Comparison of ENCODE assay signal across 22 cellular contexts in genomic region chr12:9113296-9113986, GRCh38. TPM values are rescaled to one million over a fixed set of nuclear protein-coding genes. Genes with fewer than 3 reads are reported as not detected.
DNase-seq lines count a peak whose midpoint lies in the region; TF ChIP-seq lines count a peak whose summit lies in the region.
"Had no signal": no experiment of that assay in that cellular context is flagged by ENCODE, and none has a peak within 500 bp of the region (broad histone marks: within the 10 kb centered on the region; RNA-seq: fewer than 3 reads in every experiment).

No MANE protein-coding gene starts in this region.

- no peak overlapping the region for H2BK12ac ChIP-seq in trophoblast cell (ENCODE audit: low read length)

- no peak overlapping the region for H3K27ac Mint-ChIP-seq in nephron
- H3K27ac Mint-ChIP-seq: activated naive CD8-positive, alpha-beta T cell; activated T-helper 1 cell treated with anti-CD3 and anti-CD28 coated beads, Interleukin-12 subunit alpha, Interleukin-12 subunit beta, Interleukin-2, Interleukin-4 antibody, amounts not matched to agents 30 ng/mL and 10 ng/mL and 1 ng/mL, durations not matched to agents 14 hours and 24 hours and 36 hours; CD4-positive, CD25-positive, alpha-beta regulatory T cell; GM23338; memory B cell; stimulated activated memory B cell treated with anti-CD40 and anti-IgM and Interleukin-4, amounts not matched to agents 10 μg/mL and 1 μg/mL and 100 μg/mL, for 72 hours had no signal

- DNase-seq in ascending aorta (ENCODE audit: low spot score in 2 of 2) (no peak), esophagus squamous epithelium (lab: John Stamatoyannopoulos, UW) (no peak), substantia nigra (lab: John Stamatoyannopoulos, UW) (no peak), ACHN (no peak), NCI-H1105 treated with DMSO at 0.1 percent for 48 hours (lab: John Stamatoyannopoulos, UW) (no peak), NCI-H345 treated with DMSO at 0.1 percent for 48 hours (lab: John Stamatoyannopoulos, UW; ENCODE audit: unreplicated experiment) (no peak), trophoblast cell (no peak)
- DNase-seq: activated CD4-positive, CD25-positive, alpha-beta regulatory T cell treated with anti-CD3 and anti-CD28 coated beads, Interleukin-2, amount 50 U/mL, for 72 hours; body of pancreas; CD4-positive, CD25-positive, alpha-beta regulatory T cell; dermis blood vessel endothelial cell; KG1; NCI-H2029 treated with DMSO at 0.1 percent for 48 hours; NCI-H510A had no signal

- H3K79me1 ChIP-seq in trophoblast cell (ENCODE audit: low read length) = no peaks in the 10 kb centered on the region

- H3K27ac ChIP-seq in ascending aorta (peak overlapping the region; percentile 19 to 65), esophagus squamous epithelium (peak overlapping the region in 3 of 4 donors; percentile 58 to 86 (median 83)), substantia nigra (ENCODE audit: low read depth, low read length, poor library complexity, severe bottlenecking) (peak overlapping the region; percentile 28), trophoblast cell (ENCODE audit: low read depth, low read length) (no peak overlapping the region)
- H3K27ac ChIP-seq: body of pancreas, RWPE1 had no signal

- in situ Hi-C loops in ACHN (cut with HindIII; ENCODE audit: low pct_ligation_motif_present, low pct_unique_long_range_greater_than_20kb, low sequenced_read_pairs) = no loop called here

- H3K4me3 ChIP-seq in ascending aorta (peak overlapping the region; percentile 34 to 69), esophagus squamous epithelium (peak overlapping the region in 3 of 4 donors; percentile 45 to 50 (median 47)), trophoblast cell (ENCODE audit: low read depth, low read length) (no peak overlapping the region)
- H3K4me3 ChIP-seq: body of pancreas, GM23338 had no signal

- 70 to 73% methylated on average over 7 of the region's 7 CpGs for WGBS in esophagus squamous epithelium, 2 donors
- no CpG with 5 or more reads among the region's 7 CpGs for WGBS in trophoblast cell (ENCODE audit: extremely low coverage, insufficient coverage, insufficient read length)

- H3K79me2 ChIP-seq in trophoblast cell (ENCODE audit: control insufficient read depth, insufficient read depth, low read length, poor library complexity) = no peaks in the 10 kb centered on the region

- H3K14ac ChIP-seq in trophoblast cell (ENCODE audit: low read length) = no peak overlapping the region

- no peak for TF ChIP-seq CTCF in ascending aorta (IDR thresholded peaks at IDR 0.05)
- TF ChIP-seq CTCF in esophagus squamous epithelium (IDR thresholded peaks at IDR 0.05) = no peak
- TF ChIP-seq CTCF in nephron (IDR thresholded peaks at IDR 0.05; ENCODE audit: unreplicated experiment in 3 of 3) = no peak

- H3K9me3 ChIP-seq in ascending aorta (no peaks in the 10 kb centered on the region), esophagus squamous epithelium (no peaks in the 10 kb centered on the region), trophoblast cell (ENCODE audit: insufficient read depth, low read depth, low read length) (no peaks in the 10 kb centered on the region)
- H3K9me3 ChIP-seq: body of pancreas had no signal

- no peaks in the 10 kb centered on the region for H3K27me3 Mint-ChIP-seq in nephron (ENCODE audit: low read depth)
- H3K27me3 Mint-ChIP-seq: activated naive CD8-positive, alpha-beta T cell; CD4-positive, CD25-positive, alpha-beta regulatory T cell had no signal

- H2AK5ac ChIP-seq in trophoblast cell (ENCODE audit: low read length) = no peak overlapping the region

- no peak overlapping the region for H4K12ac ChIP-seq in trophoblast cell (ENCODE audit: low read depth, low read length)

- H3K9me3 Mint-ChIP-seq in nephron = no peaks in the 10 kb centered on the region
- H3K9me3 Mint-ChIP-seq: activated T-helper 1 cell treated with anti-CD3 and anti-CD28 coated beads, Interleukin-12 subunit alpha, Interleukin-12 subunit beta, Interleukin-2, Interleukin-4 antibody, amounts not matched to agents 30 ng/mL and 10 ng/mL and 1 ng/mL, durations not matched to agents 14 hours and 24 hours and 36 hours; CD4-positive, CD25-positive, alpha-beta regulatory T cell; GM23338; memory B cell; stimulated activated memory B cell treated with anti-CD40 and anti-IgM and Interleukin-4, amounts not matched to agents 10 μg/mL and 1 μg/mL and 100 μg/mL, for 72 hours had no signal

- no peak overlapping the region for H3K4me2 ChIP-seq in trophoblast cell (ENCODE audit: low read length)
- H3K4me2 ChIP-seq: GM23338 had no signal

- no peak for TF ChIP-seq POLR2A in esophagus squamous epithelium (IDR thresholded peaks at IDR 0.05)

- peaks cover 30 to 42% of the 10 kb centered on the region in 2 donors for H3K36me3 ChIP-seq in ascending aorta
- H3K36me3 ChIP-seq in esophagus squamous epithelium = peaks cover 0 to 30% (median 0%) of the 10 kb centered on the region in 3 donors
- no peaks in the 10 kb centered on the region for H3K36me3 ChIP-seq in trophoblast cell (ENCODE audit: control insufficient read depth in 1 of 2, insufficient read depth in 2 of 2, low read length in 2 of 2)

- H3K4me1 ChIP-seq in ascending aorta (peaks cover 0 to 13% of the 10 kb centered on the region in 2 donors), esophagus squamous epithelium (peaks cover 0 to 28% (median 7%) of the 10 kb centered on the region in 3 donors), trophoblast cell (ENCODE audit: control insufficient read depth in 1 of 2, insufficient read depth in 2 of 2, low read length in 2 of 2) (no peaks in the 10 kb centered on the region)
- H3K4me1 ChIP-seq: body of pancreas had no signal

- no peak overlapping the region for H3K4ac ChIP-seq in trophoblast cell (ENCODE audit: low read depth, low read length)

- H3K36me3 Mint-ChIP-seq in nephron (ENCODE audit: low read depth) = no peaks in the 10 kb centered on the region
- H3K36me3 Mint-ChIP-seq: CD4-positive, CD25-positive, alpha-beta regulatory T cell; memory B cell; stimulated activated memory B cell treated with anti-CD40 and anti-IgM and Interleukin-4, amounts not matched to agents 10 μg/mL and 1 μg/mL and 100 μg/mL, for 72 hours had no signal

- H2BK120ac ChIP-seq in trophoblast cell (ENCODE audit: insufficient read depth, low read length, poor library complexity) = no peak overlapping the region

- H3K4me1 Mint-ChIP-seq in nephron = peaks cover 23% of the 10 kb centered on the region

- no peak overlapping the region for H2BK5ac ChIP-seq in trophoblast cell (ENCODE audit: low read depth, low read length, poor library complexity)

- no peak overlapping the region for H3K18ac ChIP-seq in trophoblast cell (ENCODE audit: low read length)

- peak overlapping the region in 2 of 3 experiments; percentile 32 to 36 for H3K4me3 Mint-ChIP-seq in nephron
- H3K4me3 Mint-ChIP-seq: activated naive CD8-positive, alpha-beta T cell; activated T-helper 1 cell treated with anti-CD3 and anti-CD28 coated beads, Interleukin-12 subunit alpha, Interleukin-12 subunit beta, Interleukin-2, Interleukin-4 antibody, amounts not matched to agents 30 ng/mL and 10 ng/mL and 1 ng/mL, durations not matched to agents 14 hours and 24 hours and 36 hours; CD4-positive, CD25-positive, alpha-beta regulatory T cell; GM23338; memory B cell; stimulated activated memory B cell treated with anti-CD40 and anti-IgM and Interleukin-4, amounts not matched to agents 10 μg/mL and 1 μg/mL and 100 μg/mL, for 72 hours had no signal

- intact Hi-C loops in ascending aorta (cut with DNase I) (loop anchor here (10.0 kb wide), 2 partner anchors 1079 to 1101 kb away; partner anchors contain the start of genes FOXJ2 and GABARAPL1), esophagus squamous epithelium (cut with DNase I) (no loop called here)

- H4K8ac ChIP-seq in trophoblast cell (ENCODE audit: low read depth, low read length) = no peak overlapping the region

- no peaks in the 10 kb centered on the region for H3K27me3 ChIP-seq in ascending aorta
- no peaks in the 10 kb centered on the region for H3K27me3 ChIP-seq in esophagus squamous epithelium
- no peaks in the 10 kb centered on the region for H3K27me3 ChIP-seq in trophoblast cell (ENCODE audit: insufficient read depth, low read length)
- H3K27me3 ChIP-seq: body of pancreas had no signal

- H4K91ac ChIP-seq in trophoblast cell (ENCODE audit: low read depth, low read length) = no peak overlapping the region

- no peak overlapping the region for H2AFZ ChIP-seq in trophoblast cell (ENCODE audit: insufficient read depth, low read length, poor library complexity)
- H2AFZ ChIP-seq: GM23338 had no signal

- H3K9ac ChIP-seq in trophoblast cell (ENCODE audit: low read length) = no peak overlapping the region

- H3K23ac ChIP-seq in trophoblast cell (ENCODE audit: low read length) = no peak overlapping the region

RNA-seq across cellular contexts. Expression of gene A2M, which starts 2.3 kb away (rescaled TPM):
- 846 TPM for total RNA-seq in ascending aorta
- 100 to 1,000 TPM in 2 of 4 donors, 10 to 100 TPM in 2; 14.7 to 467 (median 92.4) TPM for total RNA-seq in esophagus squamous epithelium
- 2.1 and 3.0 TPM in 2 replicates for polyA plus RNA-seq in trophoblast cell (2013)
- total RNA-seq: activated CD8-positive, alpha-beta memory T cell treated with anti-CD3 and anti-CD28 coated beads for 36 hours; activated T-helper 1 cell treated with anti-CD3 and anti-CD28 coated beads, Interleukin-12 subunit alpha, Interleukin-12 subunit beta, Interleukin-2, Interleukin-4 antibody, amounts not matched to agents 30 ng/mL and 10 ng/mL and 1 ng/mL, durations not matched to agents 14 hours and 24 hours and 36 hours; CD4-positive, CD25-positive, alpha-beta regulatory T cell; GM23338 had no signal
- polyA plus RNA-seq: CD4-positive, CD25-positive, alpha-beta regulatory T cell had no signal
